In genomic region chr19:29927944-29928669, GRCh38 we compare ENCODE assay signal across 12 cellular contexts. TPM values are rescaled to one million over a fixed set of nuclear protein-coding genes. Genes with fewer than 3 reads are reported as not detected.
A peak's percentile ranks its signal among the peaks of the same experiment; 100 is the strongest.
DNase-seq lines count a peak whose midpoint lies in the region; ATAC-seq and TF ChIP-seq lines count a peak whose summit lies in the region.
"Had no signal": no experiment of that assay in that cellular context is flagged by ENCODE, and none has a peak within 500 bp of the region (broad histone marks: within the 10 kb centered on the region; RNA-seq: fewer than 3 reads in every experiment).

No MANE protein-coding gene starts in this region.

- no peaks in the 10 kb centered on the region for H3K23me2 ChIP-seq in H9 (ENCODE audit: insufficient read length, low read depth, low read length, poor library complexity, severe bottlenecking)

- H3K4ac ChIP-seq in H9 (ENCODE audit: low read depth, low read length): no peak overlapping the region

- no peak overlapping the region for H3K4me3 Mint-ChIP-seq in H9

- BruUV-seq in PC-3 (replicated peaks; lab: Mats Ljungman, UMichigan): no TSS peak

- peak overlapping the region in 1 of 3 experiments; percentile 37; a peak in 1 of 7 replicates for H3K27ac Mint-ChIP-seq in H9

- no peak overlapping the region for H4K5ac ChIP-seq in H9 (ENCODE audit: insufficient read length, low read depth, low read length)

- no peaks in the 10 kb centered on the region for H3K9me3 ChIP-seq in H9 (ENCODE audit: control insufficient read depth, low read depth, low read length)
- peaks cover 2% of the 10 kb centered on the region for H3K9me3 ChIP-seq in neuron (ENCODE audit: low read length)
- no peaks in the 10 kb centered on the region for H3K9me3 ChIP-seq in PC-3 (ENCODE audit: low read length)
- H3K9me3 ChIP-seq: vagina had no signal

- no CpG with 5 or more reads among the region's 14 CpGs for WGBS in H9 (ENCODE audit: extremely low coverage, insufficient read length, low lambda C conversion rate)

- CTCF ChIA-PET in PC-3 (lab: Charles Lee): no interaction called here

- H3K56ac ChIP-seq in H9 (ENCODE audit: insufficient read length, low read depth, low read length): no peak overlapping the region

- no peaks in the 10 kb centered on the region for H3K9me2 ChIP-seq in PC-3 (replicated peaks; ENCODE audit: low read length)

- H3K4me3 ChIP-seq in neuron (ENCODE audit: low read length) (peak overlapping the region; percentile 17), PC-3 (ENCODE audit: low read length) (no peak overlapping the region)
- H3K4me3 ChIP-seq: vagina had no signal

- H2BK12ac ChIP-seq in H9 (ENCODE audit: insufficient read length, low read depth, low read length): no peak overlapping the region

- no peaks in the 10 kb centered on the region for H3K36me3 ChIP-seq in neuron (ENCODE audit: insufficient read depth, low read length)
- H3K36me3 ChIP-seq in PC-3 (ENCODE audit: low read depth, low read length): no peaks in the 10 kb centered on the region
- H3K36me3 ChIP-seq: vagina had no signal

- H3K23ac ChIP-seq in H9 (ENCODE audit: insufficient read length, low read depth, low read length): no peak overlapping the region

- H2BK5ac ChIP-seq in H9 (ENCODE audit: insufficient read length, low read length): no peak overlapping the region

- peak; percentile 50 for ATAC-seq in GM18858 (IDR thresholded peaks at IDR 0.05; ENCODE audit: unreplicated experiment)
- ATAC-seq in PC-3: no peak

- peaks cover 7% of the 10 kb centered on the region for H3K27me3 Mint-ChIP-seq in H9 (ENCODE audit: low read depth)

- H3K18ac ChIP-seq in H9 (ENCODE audit: insufficient read length, low read depth, low read length): no peak overlapping the region

- no peaks in the 10 kb centered on the region for H3K4me1 ChIP-seq in H9 (ENCODE audit: insufficient read depth, low read length)
- H3K4me1 ChIP-seq in neuron (ENCODE audit: insufficient read depth, low read length): no peaks in the 10 kb centered on the region
- no peaks in the 10 kb centered on the region for H3K4me1 ChIP-seq in PC-3 (ENCODE audit: insufficient read depth, low read length)
- H3K4me1 ChIP-seq: vagina had no signal

- no peak overlapping the region for H4K8ac ChIP-seq in H9 (replicated peaks; ENCODE audit: insufficient read length, low read depth, low read length)

- H2AFZ ChIP-seq in H9 (ENCODE audit: low read length) (no peak overlapping the region), neuron (ENCODE audit: low read depth, low read length) (peak overlapping the region; percentile 6), PC-3 (ENCODE audit: low read length) (no peak overlapping the region)

- H2AK5ac ChIP-seq in H9 (ENCODE audit: insufficient read length, low read length): no peak overlapping the region

- no peak overlapping the region for H2BK120ac ChIP-seq in H9 (ENCODE audit: low read depth, low read length, poor library complexity, severe bottlenecking)

- H3K27ac ChIP-seq in H9 (ENCODE audit: insufficient read length, low read depth, low read length) (no peak overlapping the region), PC-3 (ENCODE audit: low read length) (no peak overlapping the region)
- H3K27ac ChIP-seq: vagina had no signal

- H3K9me3 Mint-ChIP-seq in H9: peaks cover 0 to 3% of the 10 kb centered on the region in 2 experiments; a peak in 1 of 5 replicates

- H3K36me3 Mint-ChIP-seq in H9 (ENCODE audit: insufficient read depth in 1 of 3, low read depth in 3 of 3): no peaks in the 10 kb centered on the region

- intact Hi-C loops in PC-3 (cut with micrococcal nuclease): no loop called here

- no peak overlapping the region for H2BK15ac ChIP-seq in H9 (ENCODE audit: low read depth, low read length)

- peaks cover 10 to 23% of the 10 kb centered on the region in 2 experiments for H3K4me1 Mint-ChIP-seq in H9

- POLR2A ChIA-PET in PC-3 (lab: Charles Lee; ENCODE audit: unreplicated experiment): no interaction called here

- H3K9ac ChIP-seq in H9 (ENCODE audit: extremely low read depth, insufficient read length, low read length) (no peak overlapping the region), PC-3 (ENCODE audit: low read length) (no peak overlapping the region)

- no peaks in the 10 kb centered on the region for H4K20me1 ChIP-seq in H9 (ENCODE audit: control insufficient read depth, insufficient read depth, insufficient read length)
- no peaks in the 10 kb centered on the region for H4K20me1 ChIP-seq in PC-3 (ENCODE audit: low read length)

- H2BK20ac ChIP-seq in H9 (ENCODE audit: low read depth, low read length, poor library complexity, severe bottlenecking): no peak overlapping the region

- H3T11ph ChIP-seq in H9 (ENCODE audit: low read length): no peak overlapping the region

- no peak overlapping the region for H3K4me2 ChIP-seq in H9 (ENCODE audit: insufficient read depth, insufficient read length, low read length)
- no peak overlapping the region for H3K4me2 ChIP-seq in PC-3 (ENCODE audit: low read length)

- H3K79me1 ChIP-seq in H9 (ENCODE audit: insufficient read depth, low read depth, low read length, poor library complexity, severe bottlenecking): no peaks in the 10 kb centered on the region

- DNase-seq in H9: peak; percentile 63
- DNase-seq in SK-N-DZ (ENCODE audit: low spot score): peak; percentile 41
- no peak for DNase-seq in PC-3
- DNase-seq in NCI-H2171 treated with DMSO at 0.1 percent for 48 hours (lab: John Stamatoyannopoulos, UW): no peak
- no peak for DNase-seq in NCI-H187 (lab: John Stamatoyannopoulos, UW)
- DNase-seq in AG08395 (ENCODE audit: low spot score): no peak
- DNase-seq: DMS79, NCI-H1105 treated with DMSO at 0.1 percent for 48 hours, SHP77 treated with DMSO at 0.1 percent for 48 hours had no signal

- no peaks in the 10 kb centered on the region for H3F3A ChIP-seq in PC-3 (ENCODE audit: low read length, unreplicated experiment)

- H3K27me3 ChIP-seq in H9 (ENCODE audit: insufficient read depth, low read length) (no peaks in the 10 kb centered on the region), neuron (ENCODE audit: insufficient read depth, low read length) (peaks cover 4% of the 10 kb centered on the region), PC-3 (ENCODE audit: low read length) (no peaks in the 10 kb centered on the region)
- H3K27me3 ChIP-seq: vagina had no signal

- TF ChIP-seq CTCF in H9 (conservative IDR thresholded peaks at IDR 0.05) (no peak), PC-3 (conservative IDR thresholded peaks at IDR 0.05; ENCODE audit: low read depth, low read length) (no peak)

- H4K91ac ChIP-seq in H9 (ENCODE audit: insufficient read length, low read depth, low read length): no peak overlapping the region

- H3K14ac ChIP-seq in H9 (ENCODE audit: insufficient read depth, low read length): no peak overlapping the region

- H3K79me2 ChIP-seq in H9 (ENCODE audit: insufficient read depth, low read length) (no peaks in the 10 kb centered on the region), PC-3 (ENCODE audit: low read length) (no peaks in the 10 kb centered on the region)

RNA-seq across cellular contexts. Expression of gene URI1, which starts 13.9 kb away (rescaled TPM):
- total RNA-seq in H9 (2021) (51.1 and 54.3 TPM in 2 replicates), PC-3 (2014; rRNA removed) (31.0 and 32.4 TPM in 2 replicates)
- 58.2 and 68.6 TPM in 2 replicates for polyA plus RNA-seq in SK-N-DZ (2014; cell fraction: cytosol; rRNA removed)
- polyA plus RNA-seq in SK-N-DZ (2014; cell fraction: nucleus; rRNA removed): 64.3 and 70.5 TPM in 2 replicates

Comparison
In these comparisons a context has a peak if more than half of its experiments do, and no peak if none do; other contexts are left out.
1. DNase-seq: peak in H9 (single experiment) and SK-N-DZ (single experiment); none in PC-3 (single experiment), NCI-H2171 treated with DMSO at 0.1 percent for 48 hours (single experiment), NCI-H187 (0 of 2) and AG08395 (single experiment).